23 cellular contexts compared by ENCODE assay signal in the genomic region with DNA sequence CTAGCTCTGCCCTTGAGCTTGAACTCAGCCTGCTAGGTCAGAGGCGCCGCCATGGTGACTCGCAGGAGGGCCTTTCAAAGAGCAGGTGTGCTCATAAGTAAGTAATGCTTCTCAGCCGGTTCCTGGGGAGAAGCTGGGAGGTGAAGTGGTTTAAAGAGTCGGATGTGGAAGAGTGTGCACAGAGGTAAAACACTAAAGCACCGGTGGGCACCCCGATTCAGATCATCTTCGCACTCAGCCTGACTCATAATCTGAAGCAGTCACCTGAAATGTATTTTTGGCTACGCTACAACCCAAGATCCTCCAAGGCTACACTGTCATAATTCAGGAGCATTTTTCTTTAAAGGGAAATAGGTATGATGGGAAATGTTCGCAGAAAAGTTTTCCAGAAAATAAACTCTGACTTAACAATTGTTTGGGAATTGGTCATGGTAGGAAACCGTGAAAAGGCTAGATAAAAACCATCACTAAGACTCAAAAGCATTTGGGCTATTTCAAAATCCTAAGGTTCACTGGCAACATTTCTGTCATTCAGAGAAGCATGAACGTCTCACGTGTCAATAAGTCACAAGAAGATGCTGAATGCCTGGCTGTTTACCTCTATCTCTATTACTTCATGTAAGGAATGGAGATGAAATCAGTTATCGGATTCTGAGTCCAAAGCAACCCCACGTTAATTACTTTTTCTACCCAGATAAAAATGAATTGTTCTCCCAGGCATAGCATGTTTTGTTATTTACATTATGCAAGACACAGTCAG. TPM values are rescaled to one million over a fixed set of nuclear protein-coding genes. Genes with fewer than 3 reads are reported as not detected.
"Had no signal": no experiment of that assay in that cellular context is flagged by ENCODE, and none has a peak within 500 bp of the region (broad histone marks: within the 10 kb centered on the region; RNA-seq: fewer than 3 reads in every experiment).

No MANE protein-coding gene starts in this region.

- DNase-seq: activated B cell treated with CpG ODN at 0.5 μM for 24 hours; activated CD4-positive, alpha-beta T cell treated with anti-CD3 and anti-CD28 coated beads for 1 hour; activated CD4-positive, alpha-beta T cell treated with anti-CD3 and anti-CD28 coated beads, Interleukin-2, amount 10 ng/mL, durations not matched to agents 24 days and 14 days; activated CD4-positive, alpha-beta T cell treated with anti-CD3 and anti-CD28 coated beads, Interleukin-2, amount 50 U/mL, for 48 hours; activated gamma-delta T cell; activated naive CD4-positive, alpha-beta T cell treated with anti-CD3 and anti-CD28 coated beads for 36 hours; activated T-cell treated with anti-CD3 and anti-CD28 coated beads, Interleukin-2, amount 50 U/mL, for 4 hours; amygdala; MG63; MV-4-11; NCI-H1092 treated with DMSO at 0.1 percent for 48 hours; NCI-H1436 treated with DMSO at 0.1 percent for 48 hours; NCI-H1930; NCI-H2171; NCI-H2227 treated with DMSO at 0.1 percent for 48 hours; NCI-H446 treated with DMSO at 0.1 percent for 48 hours; NCI-H526 treated with DMSO at 0.1 percent for 48 hours; SHP77 treated with DMSO at 0.1 percent for 48 hours; T-helper 17 cell; T-helper 9 cell had no signal

- H3K27ac Mint-ChIP-seq: activated B cell treated with CpG ODN at 0.5 μM for 24 hours; activated CD4-positive, alpha-beta T cell treated with anti-CD3 and anti-CD28 coated beads, Interleukin-2, amount 10 ng/mL, durations not matched to agents 24 days and 14 days; activated naive CD4-positive, alpha-beta T cell treated with anti-CD3 and anti-CD28 coated beads for 36 hours; activated naive CD8-positive, alpha-beta T cell; brain; T-helper 17 cell had no signal

- H3K4me3 Mint-ChIP-seq: activated B cell treated with CpG ODN at 0.5 μM for 24 hours; activated CD4-positive, alpha-beta T cell treated with anti-CD3 and anti-CD28 coated beads, Interleukin-2, amount 10 ng/mL, durations not matched to agents 24 days and 14 days; activated naive CD4-positive, alpha-beta T cell treated with anti-CD3 and anti-CD28 coated beads for 36 hours; activated naive CD8-positive, alpha-beta T cell; activated T-cell treated with anti-CD3 and anti-CD28 coated beads, Interleukin-2, amount 50 U/mL, for 4 hours; brain; T-helper 17 cell had no signal

- H3K36me3 Mint-ChIP-seq: activated naive CD8-positive, alpha-beta T cell had no signal

- H3K9me3 Mint-ChIP-seq: activated B cell treated with CpG ODN at 0.5 μM for 24 hours; activated CD4-positive, alpha-beta T cell treated with anti-CD3 and anti-CD28 coated beads, Interleukin-2, amount 10 ng/mL, durations not matched to agents 24 days and 14 days; brain had no signal

- H3K4me1 Mint-ChIP-seq: activated B cell treated with CpG ODN at 0.5 μM for 24 hours; activated CD4-positive, alpha-beta T cell treated with anti-CD3 and anti-CD28 coated beads, Interleukin-2, amount 10 ng/mL, durations not matched to agents 24 days and 14 days; T-helper 17 cell had no signal

- H3K27me3 Mint-ChIP-seq: activated B cell treated with CpG ODN at 0.5 μM for 24 hours; activated CD4-positive, alpha-beta T cell treated with anti-CD3 and anti-CD28 coated beads, Interleukin-2, amount 10 ng/mL, durations not matched to agents 24 days and 14 days; activated naive CD8-positive, alpha-beta T cell; brain; T-helper 17 cell had no signal

RNA-seq across cellular contexts. Expression of a gene that starts 17.8 kb away (rescaled TPM):
- total RNA-seq: activated naive CD4-positive, alpha-beta T cell treated with anti-CD3 and anti-CD28 coated beads for 36 hours; activated T-cell treated with anti-CD3 and anti-CD28 coated beads, Interleukin-2, amount 50 U/mL, for 4 hours; OCI-LY7; T-helper 17 cell had no signal
